Comparison of ENCODE assay signal across 39 cellular contexts in genomic region chr2:210964141-210964764, GRCh38.
"Had no signal": no experiment of that assay in that cellular context is flagged by ENCODE, and none has a peak within 500 bp of the region (broad histone marks: within the 10 kb centered on the region; RNA-seq: fewer than 3 reads in every experiment).

No MANE protein-coding gene starts in this region.

- H3K4me2 ChIP-seq: PC-9 had no signal

- ATAC-seq: activated CD8-positive, alpha-beta memory T cell treated with anti-CD3 and anti-CD28 coated beads, Interleukin-2, amount 10 ng/mL, durations not matched to agents 7 days and 5 days; Right ventricle myocardium inferior had no signal

- H3K9me3 ChIP-seq: MG63 had no signal

- FAIRE-seq: RCC 7860 had no signal

- H3K4me3 ChIP-seq: cardiac muscle cell, MG63, PC-9 had no signal

- H3K36me3 ChIP-seq: brain microvascular endothelial cell, cardiac muscle cell, MG63 had no signal

- H2AFZ ChIP-seq: PC-9 had no signal

- H3K27ac ChIP-seq: brain microvascular endothelial cell, cardiac muscle cell, PC-9, RWPE1, VCaP had no signal

- H3K27me3 ChIP-seq: brain microvascular endothelial cell, cardiac muscle cell, MG63 had no signal

- DNase-seq: activated CD4-positive, alpha-beta memory T cell treated with anti-CD3 and anti-CD28 coated beads, Interleukin-2, amount 10 ng/mL, durations not matched to agents 7 days and 5 days; activated CD4-positive, alpha-beta T cell treated with anti-CD3 and anti-CD28 coated beads for 1 hour; activated CD4-positive, alpha-beta T cell treated with anti-CD3 and anti-CD28 coated beads for 48 hours; activated CD4-positive, CD25-positive, alpha-beta regulatory T cell; activated CD8-positive, alpha-beta memory T cell treated with anti-CD3 and anti-CD28 coated beads for 24 hours; activated CD8-positive, alpha-beta memory T cell treated with anti-CD3 and anti-CD28 coated beads, Interleukin-2, amount 10 ng/mL, durations not matched to agents 7 days and 5 days; activated CD8-positive, alpha-beta memory T cell treated with anti-CD3 and anti-CD28 coated beads, Interleukin-2, amount 50 U/mL, for 48 hours; activated effector memory CD4-positive, alpha-beta T cell treated with anti-CD3 and anti-CD28 coated beads, Interleukin-2, amount 50 U/mL, for 16 hours; activated naive CD4-positive, alpha-beta T cell; activated naive CD4-positive, alpha-beta T cell treated with anti-CD3 and anti-CD28 coated beads, Interleukin-2, amount 50 U/mL, for 16 hours; activated naive CD8-positive, alpha-beta T cell treated with anti-CD3 and anti-CD28 coated beads for 36 hours; activated T-cell treated with anti-CD3 and anti-CD28 coated beads, Interleukin-2, amount 50 U/mL, for 48 hours; amniotic stem cell; aorta; brain microvascular endothelial cell; Karpas-422; KBM-7; MG63; NCI-H1048; NCI-H1105 treated with DMSO at 0.1 percent for 48 hours; NCI-H1436; NCI-H187; NCI-H2081 treated with DMSO at 0.1 percent for 48 hours; NCI-H226; NCI-H446 treated with DMSO at 0.1 percent for 48 hours; NCI-H524; NCI-H69; NK-92 treated with Interleukin-12 subunit alpha and Interleukin-12 subunit beta, amount 100 ng/mL, for 24 hours; PC-9; SIG-M5; SW 1271; T-helper 1 cell; T-helper 2 cell; T-helper 9 cell had no signal
